16 cellular contexts compared by ENCODE assay signal in genomic region chr9:134231330-134231745, GRCh38.
A peak's percentile ranks its signal among the peaks of the same experiment; 100 is the strongest.
DNase-seq lines count a peak whose midpoint lies in the region; TF ChIP-seq lines count a peak whose summit lies in the region.
"Had no signal": no experiment of that assay in that cellular context is flagged by ENCODE, and none has a peak within 500 bp of the region (broad histone marks: within the 10 kb centered on the region; RNA-seq: fewer than 3 reads in every experiment).

No MANE protein-coding gene starts in this region.

- WGBS in GM23248 (ENCODE audit: low coverage in 1 of 2, low lambda C conversion rate in 2 of 2, missing lambda C conversion rate in 2 of 2), 2 experiments: 12% methylated on average over 12 of the region's 12 CpGs

- H3K79me2 ChIP-seq in GM23248 (ENCODE audit: insufficient read depth): no peaks in the 10 kb centered on the region

- H3F3A ChIP-seq in GM23248 (ENCODE audit: insufficient read depth): no peaks in the 10 kb centered on the region

- TF ChIP-seq CTCF in mesothelial cell of epicardium (IDR thresholded peaks at IDR 0.05; ENCODE audit: unreplicated experiment): no peak

- H3K9ac ChIP-seq in GM23248: no peak overlapping the region
- peak overlapping the region in 1 of 3 donors; percentile 62 for H3K9ac ChIP-seq in skeletal muscle tissue (ENCODE audit: low read depth in 1 of 3, low read length in 3 of 3)

- no peak overlapping the region for H3K27ac Mint-ChIP-seq in mesothelial cell of epicardium
- H3K27ac Mint-ChIP-seq: activated CD8-positive, alpha-beta T cell treated with anti-CD3 and anti-CD28 coated beads, Interleukin-2, amount 10 ng/mL, durations not matched to agents 7 days and 5 days; activated naive CD8-positive, alpha-beta T cell treated with anti-CD3 and anti-CD28 coated beads, Interleukin-2, amount 50 U/mL, for 24 hours; stimulated activated naive B cell treated with anti-CD40 and anti-IgM and Interleukin-4, amounts not matched to agents 10 μg/mL and 1 μg/mL and 100 μg/mL, for 72 hours had no signal

- H3K9me2 ChIP-seq in GM23248 (ENCODE audit: insufficient read depth): no peaks in the 10 kb centered on the region

- H3K27ac ChIP-seq in GM23248 (no peak overlapping the region), cingulate gyrus (ENCODE audit: low read depth, low read length) (peak overlapping the region; percentile 60), skeletal muscle tissue (ENCODE audit: low read depth, low read length) (no peak overlapping the region)
- H3K27ac ChIP-seq: neutrophil, PC-9 had no signal

- no peak overlapping the region for H3K4me3 Mint-ChIP-seq in mesothelial cell of epicardium
- H3K4me3 Mint-ChIP-seq: activated CD8-positive, alpha-beta T cell treated with anti-CD3 and anti-CD28 coated beads, Interleukin-2, amount 10 ng/mL, durations not matched to agents 7 days and 5 days; activated naive CD8-positive, alpha-beta T cell treated with anti-CD3 and anti-CD28 coated beads, Interleukin-2, amount 50 U/mL, for 24 hours; stimulated activated naive B cell treated with anti-CD40 and anti-IgM and Interleukin-4, amounts not matched to agents 10 μg/mL and 1 μg/mL and 100 μg/mL, for 72 hours had no signal

- DNase-seq in GM23248 (peak; percentile 32), left kidney (ENCODE audit: low read depth, low spot score) (peak; percentile 63), pons (ENCODE audit: low spot score) (no peak), NCI-H187 treated with DMSO at 0.1 percent for 48 hours (lab: John Stamatoyannopoulos, UW) (no peak), SHP77 treated with DMSO at 0.1 percent for 48 hours (lab: John Stamatoyannopoulos, UW) (no peak), mesothelial cell of epicardium (ENCODE audit: low spot score in 2 of 2, unreplicated experiment in 2 of 2) (no peak)
- DNase-seq: activated CD8-positive, alpha-beta T cell treated with anti-CD3 and anti-CD28 coated beads, Interleukin-2, amount 10 ng/mL, durations not matched to agents 7 days and 5 days; activated naive CD8-positive, alpha-beta T cell treated with anti-CD3 and anti-CD28 coated beads, Interleukin-2, amount 50 U/mL, for 24 hours; NCI-H2081; NCI-H69; PC-9; small intestine; stimulated activated naive B cell treated with anti-CD40 and anti-IgM and Interleukin-4, amounts not matched to agents 10 μg/mL and 1 μg/mL and 100 μg/mL, for 72 hours had no signal

- H3K36me3 ChIP-seq in GM23248 (ENCODE audit: low read depth) (no peaks in the 10 kb centered on the region), skeletal muscle tissue (ENCODE audit: control insufficient read depth in 3 of 3, insufficient read depth in 3 of 3, low read length in 3 of 3) (no peaks in the 10 kb centered on the region)
- H3K36me3 ChIP-seq: neutrophil had no signal

- peaks cover 4% of the 10 kb centered on the region for H3K27me3 Mint-ChIP-seq in mesothelial cell of epicardium (ENCODE audit: low read depth)

- H3K4me1 Mint-ChIP-seq in mesothelial cell of epicardium: peaks cover 3% of the 10 kb centered on the region
- H3K4me1 Mint-ChIP-seq: activated naive CD8-positive, alpha-beta T cell treated with anti-CD3 and anti-CD28 coated beads, Interleukin-2, amount 50 U/mL, for 24 hours had no signal

- no peaks in the 10 kb centered on the region for H3K9me3 Mint-ChIP-seq in mesothelial cell of epicardium
- H3K9me3 Mint-ChIP-seq: activated naive CD8-positive, alpha-beta T cell treated with anti-CD3 and anti-CD28 coated beads, Interleukin-2, amount 50 U/mL, for 24 hours; stimulated activated naive B cell treated with anti-CD40 and anti-IgM and Interleukin-4, amounts not matched to agents 10 μg/mL and 1 μg/mL and 100 μg/mL, for 72 hours had no signal

- no peaks in the 10 kb centered on the region for H4K20me1 ChIP-seq in GM23248 (ENCODE audit: insufficient read depth)

- H3K27me3 ChIP-seq in GM23248 (replicated peaks; ENCODE audit: insufficient read depth) (peaks cover 13% of the 10 kb centered on the region), skeletal muscle tissue (ENCODE audit: control insufficient read depth in 3 of 3, insufficient read depth in 3 of 3, low read length in 3 of 3) (peaks cover 0 to 3% (median 0%) of the 10 kb centered on the region in 3 donors)

- H3K4me1 ChIP-seq in GM23248 (ENCODE audit: insufficient read depth) (no peaks in the 10 kb centered on the region), skeletal muscle tissue (ENCODE audit: control insufficient read depth in 3 of 3, insufficient read depth in 3 of 3, low read length in 3 of 3) (peaks cover 14 to 24% (median 20%) of the 10 kb centered on the region in 3 donors)

- no peak overlapping the region for H3K4me3 ChIP-seq in GM23248
- peak overlapping the region in 2 of 3 donors; percentile 14 to 41 for H3K4me3 ChIP-seq in skeletal muscle tissue (ENCODE audit: low read length in 3 of 3)
- H3K4me3 ChIP-seq: PC-9 had no signal

- in situ Hi-C loops in GM23248 (cut with MboI): no loop called here

- H2AFZ ChIP-seq in GM23248: no peak overlapping the region
- H2AFZ ChIP-seq: PC-9 had no signal

- H3K36me3 Mint-ChIP-seq in mesothelial cell of epicardium: no peaks in the 10 kb centered on the region
- H3K36me3 Mint-ChIP-seq: stimulated activated naive B cell treated with anti-CD40 and anti-IgM and Interleukin-4, amounts not matched to agents 10 μg/mL and 1 μg/mL and 100 μg/mL, for 72 hours had no signal

- H3K9me3 ChIP-seq in GM23248 (ENCODE audit: low read depth): no peaks in the 10 kb centered on the region
- H3K9me3 ChIP-seq in skeletal muscle tissue (ENCODE audit: control insufficient read depth in 3 of 3, low read length in 3 of 3): no peaks in the 10 kb centered on the region
- H3K9me3 ChIP-seq: neutrophil had no signal

- H3K4me2 ChIP-seq in GM23248 (ENCODE audit: unreplicated experiment): no peak overlapping the region
- H3K4me2 ChIP-seq: PC-9 had no signal

Comparison
In these comparisons a context has a peak if more than half of its experiments do, and no peak if none do; other contexts are left out.
1. DNase-seq: peak in GM23248 (single experiment) and left kidney (single experiment); none in pons (single experiment), NCI-H187 treated with DMSO at 0.1 percent for 48 hours (single experiment), SHP77 treated with DMSO at 0.1 percent for 48 hours (single experiment) and mesothelial cell of epicardium (0 of 2).